ENCODE assay signal across 11 cellular contexts in genomic region chr3:151345854-151346253, GRCh38. TPM values are rescaled to one million over a fixed set of nuclear protein-coding genes. Genes with fewer than 3 reads are reported as not detected.
A peak's percentile ranks its signal among the peaks of the same experiment; 100 is the strongest.
DNase-seq lines count a peak whose midpoint lies in the region; ATAC-seq, FAIRE-seq and TF ChIP-seq lines count a peak whose summit lies in the region.
"Had no signal": no experiment of that assay in that cellular context is flagged by ENCODE, and none has a peak within 500 bp of the region (broad histone marks: within the 10 kb centered on the region; RNA-seq: fewer than 3 reads in every experiment).

No MANE protein-coding gene starts in this region.

- no peaks in the 10 kb centered on the region for H3K36me3 ChIP-seq in prostate gland

- no peaks in the 10 kb centered on the region for H3K4me1 ChIP-seq in prostate gland (replicated peaks)

- whole genome bisulfite sequencing in prostate gland: 28% methylated on average over 2 of the region's 2 CpGs

- H3K27ac Mint-ChIP-seq in stimulated activated memory B cell treated with anti-CD40 and anti-IgM and Interleukin-4, amounts not matched to agents 10 μg/mL and 1 μg/mL and 100 μg/mL, for 72 hours: no peak overlapping the region
- H3K27ac Mint-ChIP-seq: activated CD8-positive, alpha-beta memory T cell treated with anti-CD3 and anti-CD28 coated beads, Interleukin-2, amount 10 ng/mL, durations not matched to agents 7 days and 5 days had no signal

- H3K4me1 Mint-ChIP-seq in stimulated activated memory B cell treated with anti-CD40 and anti-IgM and Interleukin-4, amounts not matched to agents 10 μg/mL and 1 μg/mL and 100 μg/mL, for 72 hours: peaks cover 16% of the 10 kb centered on the region

- H3K27me3 ChIP-seq in prostate gland (replicated peaks; ENCODE audit: insufficient read depth): no peaks in the 10 kb centered on the region

- H3K9me3 ChIP-seq in prostate gland: no peaks in the 10 kb centered on the region

- no peak for TF ChIP-seq CTCF in prostate gland (IDR thresholded peaks at IDR 0.05)

- H3K27ac ChIP-seq in prostate gland: peak overlapping the region in 1 of 2 donors; percentile 5

- DNase-seq in AG20443 (ENCODE audit: low spot score) (peak; percentile 65), RCC 7860 (ENCODE audit: low spot score) (peak; percentile 22), fibroblast of the conjunctiva (ENCODE audit: low read depth) (peak; percentile 51), prostate gland (ENCODE audit: low spot score) (peak; percentile 14), posterior cingulate gyrus (no peak)
- no peak for DNase-seq in activated effector memory CD4-positive, alpha-beta T cell treated with Interleukin-2 at 50 U/mL for 16 hours
- DNase-seq: activated CD8-positive, alpha-beta memory T cell treated with anti-CD3 and anti-CD28 coated beads, Interleukin-2, amount 10 ng/mL, durations not matched to agents 7 days and 5 days; KG1; naive B cell had no signal

- H3K9me3 Mint-ChIP-seq in stimulated activated memory B cell treated with anti-CD40 and anti-IgM and Interleukin-4, amounts not matched to agents 10 μg/mL and 1 μg/mL and 100 μg/mL, for 72 hours: no peaks in the 10 kb centered on the region

- intact Hi-C loops in prostate gland (cut with DNase I) (no loop called here), posterior cingulate gyrus (cut with DNase I) (no loop called here)

- H3K4me3 ChIP-seq in prostate gland: no peak overlapping the region

- no peak for TF ChIP-seq POLR2A in prostate gland (IDR thresholded peaks at IDR 0.05)

- peaks cover 7% of the 10 kb centered on the region for H3K27me3 Mint-ChIP-seq in stimulated activated memory B cell treated with anti-CD40 and anti-IgM and Interleukin-4, amounts not matched to agents 10 μg/mL and 1 μg/mL and 100 μg/mL, for 72 hours
- H3K27me3 Mint-ChIP-seq: naive B cell had no signal

- H3K4me3 Mint-ChIP-seq in stimulated activated memory B cell treated with anti-CD40 and anti-IgM and Interleukin-4, amounts not matched to agents 10 μg/mL and 1 μg/mL and 100 μg/mL, for 72 hours: no peak overlapping the region
- H3K4me3 Mint-ChIP-seq: activated CD8-positive, alpha-beta memory T cell treated with anti-CD3 and anti-CD28 coated beads, Interleukin-2, amount 10 ng/mL, durations not matched to agents 7 days and 5 days had no signal

- ATAC-seq in HG02885 (IDR thresholded peaks at IDR 0.05; ENCODE audit: poor library complexity, unreplicated experiment): no peak
- no peak for ATAC-seq in stimulated activated memory B cell treated with anti-CD40 and anti-IgM and Interleukin-4, amounts not matched to agents 10 μg/mL and 1 μg/mL and 100 μg/mL, for 72 hours
- ATAC-seq: activated CD8-positive, alpha-beta memory T cell treated with anti-CD3 and anti-CD28 coated beads, Interleukin-2, amount 10 ng/mL, durations not matched to agents 7 days and 5 days had no signal

- H3K36me3 Mint-ChIP-seq in stimulated activated memory B cell treated with anti-CD40 and anti-IgM and Interleukin-4, amounts not matched to agents 10 μg/mL and 1 μg/mL and 100 μg/mL, for 72 hours: no peaks in the 10 kb centered on the region
- H3K36me3 Mint-ChIP-seq: activated CD8-positive, alpha-beta memory T cell treated with anti-CD3 and anti-CD28 coated beads, Interleukin-2, amount 10 ng/mL, durations not matched to agents 7 days and 5 days; naive B cell had no signal

- FAIRE-seq in RCC 7860 (lab: Jason Lieb, UNC): no peak

RNA-seq across cellular contexts. Expression of gene P2RY13, which starts 16.5 kb away (rescaled TPM):
- total RNA-seq in prostate gland: under 1 TPM; 0.28 to 0.73 TPM
- total RNA-seq: activated CD8-positive, alpha-beta memory T cell treated with anti-CD3 and anti-CD28 coated beads, Interleukin-2, amount 10 ng/mL, durations not matched to agents 7 days and 5 days had no signal

RNA-seq across cellular contexts. Expression of gene GPR87, which starts 29.2 kb away (rescaled TPM):
- total RNA-seq in prostate gland: 10 to 100 TPM in 1 of 2 donors, 1 to 10 TPM in 1; 9.3 to 10.9 TPM

RNA-seq across cellular contexts. Expression of gene P2RY12, which starts 38.7 kb away (rescaled TPM):
- total RNA-seq in prostate gland: 1 to 10 TPM in 1 of 2 donors, under 1 TPM in 1; 0.97 to 5.0 TPM
- total RNA-seq: activated CD8-positive, alpha-beta memory T cell treated with anti-CD3 and anti-CD28 coated beads, Interleukin-2, amount 10 ng/mL, durations not matched to agents 7 days and 5 days had no signal

Comparison
In these comparisons a context has a peak if more than half of its experiments do, and no peak if none do; other contexts are left out.
1. DNase-seq: peak in AG20443 (single experiment), RCC 7860 (single experiment), fibroblast of the conjunctiva (single experiment) and prostate gland (single experiment); none in activated effector memory CD4-positive, alpha-beta T cell treated with Interleukin-2 at 50 U/mL for 16 hours (single experiment) and posterior cingulate gyrus (0 of 10).